20 cellular contexts compared by ENCODE assay signal in the genomic region with DNA sequence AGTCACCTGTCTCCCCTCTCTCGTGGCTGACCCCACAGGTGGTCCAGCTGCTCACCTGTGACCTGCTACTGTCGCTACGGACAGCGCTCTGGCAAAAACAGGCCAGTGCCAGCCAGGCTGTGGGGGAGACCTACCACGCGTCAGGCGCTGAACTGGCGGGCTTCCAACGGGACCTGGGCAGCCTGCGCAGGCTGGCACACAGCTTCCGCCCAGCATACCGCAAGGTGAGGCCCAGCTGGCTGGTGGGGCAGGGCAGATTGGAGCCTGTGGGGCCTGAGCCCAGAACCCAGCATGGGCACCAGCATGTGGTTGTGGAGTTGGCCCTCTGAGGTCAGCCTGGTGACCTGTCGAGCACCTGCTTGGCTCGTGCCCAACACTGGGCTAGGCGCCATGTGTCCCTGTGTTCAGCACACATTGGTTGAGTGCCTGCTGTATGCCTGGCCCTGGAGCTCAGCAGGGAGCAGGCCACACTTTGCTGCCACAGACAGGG. TPM values are rescaled to one million over a fixed set of nuclear protein-coding genes. Genes with fewer than 3 reads are reported as not detected.
DNase-seq lines count a peak whose midpoint lies in the region; ATAC-seq and TF ChIP-seq lines count a peak whose summit lies in the region.
"Had no signal": no experiment of that assay in that cellular context is flagged by ENCODE, and none has a peak within 500 bp of the region (broad histone marks: within the 10 kb centered on the region; RNA-seq: fewer than 3 reads in every experiment).

No MANE protein-coding gene starts in this region.

- no peak overlapping the region for H3K4me3 Mint-ChIP-seq in immature natural killer cell
- H3K4me3 Mint-ChIP-seq: activated CD4-positive, alpha-beta memory T cell treated with anti-CD3 and anti-CD28 coated beads for 36 hours; dendritic cell treated with granulocyte-macrophage colony-stimulating factor and Interleukin-4, amounts not matched to agents 40 ng/mL and 50 ng/mL, for 4 days; nephron had no signal

- CTCF ChIA-PET in GM10248 (lab: Yijun Ruan, JAX) = interaction anchor here (1.0 to 2.1 kb wide), 6 partner anchors 9 to 206 kb away, joined by 3 to 7 read pairs (median 6); no protein-coding TSS in a partner anchor

- peak; percentile 67 for ATAC-seq in Right ventricle myocardium superior (ENCODE audit: poor library complexity)
- ATAC-seq in HG02678 (IDR thresholded peaks at IDR 0.05; ENCODE audit: unreplicated experiment) = no peak
- no peak for ATAC-seq in GM19395 (IDR thresholded peaks at IDR 0.05; ENCODE audit: unreplicated experiment)

- no peak overlapping the region for H3K27ac Mint-ChIP-seq in immature natural killer cell
- H3K27ac Mint-ChIP-seq: activated CD4-positive, alpha-beta memory T cell treated with anti-CD3 and anti-CD28 coated beads for 36 hours; dendritic cell treated with granulocyte-macrophage colony-stimulating factor and Interleukin-4, amounts not matched to agents 40 ng/mL and 50 ng/mL, for 4 days; nephron had no signal

- DNase-seq in COR-L47 (lab: John Stamatoyannopoulos, UW) (peak; percentile 85), NCI-H2081 treated with DMSO at 0.1 percent for 48 hours (lab: John Stamatoyannopoulos, UW) (peak; percentile 15), Right ventricle myocardium superior (peak; percentile 88), myocyte (ENCODE audit: low read depth) (peak; percentile 31), GM10248 (ENCODE audit: extremely low spot score) (no peak), immature natural killer cell (no peak)
- DNase-seq: activated CD4-positive, alpha-beta memory T cell treated with anti-CD3 and anti-CD28 coated beads for 36 hours; Calu3; esophagus squamous epithelium; H7; IMR-90; NCI-H1048; NCI-H524; stimulated activated CD4-positive, alpha-beta T cell treated with anti-CD3 and anti-CD28 coated beads, Interleukin-1b, Interleukin-23, amount 100 ng/mL, for 48 hours; tibial artery had no signal

- intact Hi-C loops in Right ventricle myocardium superior (cut with DNase I) = no loop called here

- POLR2A ChIA-PET in GM10248 (lab: Yijun Ruan, JAX) = interaction anchor here (0.5 to 1.2 kb wide), 3 partner anchors 37 to 181 kb away, joined by 3 to 5 read pairs (median 4); no protein-coding TSS in a partner anchor

- H3K4me1 Mint-ChIP-seq in immature natural killer cell = peaks cover 6% of the 10 kb centered on the region in 2 donors

- H3K9me3 Mint-ChIP-seq in immature natural killer cell = no peaks in the 10 kb centered on the region
- H3K9me3 Mint-ChIP-seq: activated CD4-positive, alpha-beta memory T cell treated with anti-CD3 and anti-CD28 coated beads for 36 hours; dendritic cell treated with granulocyte-macrophage colony-stimulating factor and Interleukin-4, amounts not matched to agents 40 ng/mL and 50 ng/mL, for 4 days; nephron had no signal

- peaks cover 0 to 2% (median 1%) of the 10 kb centered on the region in 3 donors for H3K27me3 Mint-ChIP-seq in immature natural killer cell (ENCODE audit: low read depth in 3 of 3)
- H3K27me3 Mint-ChIP-seq: activated CD4-positive, alpha-beta memory T cell treated with anti-CD3 and anti-CD28 coated beads for 36 hours had no signal

- TF ChIP-seq CTCF in GM10248 (IDR thresholded peaks at IDR 0.05; ENCODE audit: control extremely low read depth, extremely low read depth, low read depth, missing control alignments) = no peak

- peaks cover 3 to 17% (median 5%) of the 10 kb centered on the region in 3 donors for H3K36me3 Mint-ChIP-seq in immature natural killer cell

RNA-seq across cellular contexts. Expression of a gene that starts 11.9 kb away (rescaled TPM):
- total RNA-seq in Right ventricle myocardium superior (6.4 TPM), myocyte (0.27 TPM in 1 of 2 replicates, not detected in the other)
- 0.06 TPM for polyA plus RNA-seq in myocyte (2012)
- polyA plus RNA-seq in immature natural killer cell = not detected
- total RNA-seq: Calu3, esophagus squamous epithelium, IMR-90, renal cortical epithelial cell had no signal
- polyA plus RNA-seq: IMR-90 had no signal

RNA-seq across cellular contexts. Expression of a gene that starts 23.6 kb away (rescaled TPM):
- total RNA-seq in Right ventricle myocardium superior (1.2 TPM), myocyte (0.10 and 0.53 TPM in 2 replicates)
- 0.09 TPM for polyA plus RNA-seq in myocyte (2012)
- polyA plus RNA-seq in immature natural killer cell = not detected

RNA-seq across cellular contexts. Expression of a gene that starts 44.0 kb away (rescaled TPM):
- total RNA-seq in Right ventricle myocardium superior (0.59 TPM), myocyte (0.64 and 0.88 TPM in 2 replicates)
- 1.5 TPM for polyA plus RNA-seq in myocyte (2012)
- polyA plus RNA-seq in immature natural killer cell = 1 to 10 TPM; 4.3 to 9.3 (median 5.5) TPM

Comparison
In these comparisons a context has a peak if more than half of its experiments do, and no peak if none do; other contexts are left out.
1. DNase-seq: peak in COR-L47 (single experiment), NCI-H2081 treated with DMSO at 0.1 percent for 48 hours (single experiment), Right ventricle myocardium superior (single experiment) and myocyte (single experiment); none in GM10248 (single experiment) and immature natural killer cell (0 of 3).